ENCODE assay signal across 8 cellular contexts in the genomic region with DNA sequence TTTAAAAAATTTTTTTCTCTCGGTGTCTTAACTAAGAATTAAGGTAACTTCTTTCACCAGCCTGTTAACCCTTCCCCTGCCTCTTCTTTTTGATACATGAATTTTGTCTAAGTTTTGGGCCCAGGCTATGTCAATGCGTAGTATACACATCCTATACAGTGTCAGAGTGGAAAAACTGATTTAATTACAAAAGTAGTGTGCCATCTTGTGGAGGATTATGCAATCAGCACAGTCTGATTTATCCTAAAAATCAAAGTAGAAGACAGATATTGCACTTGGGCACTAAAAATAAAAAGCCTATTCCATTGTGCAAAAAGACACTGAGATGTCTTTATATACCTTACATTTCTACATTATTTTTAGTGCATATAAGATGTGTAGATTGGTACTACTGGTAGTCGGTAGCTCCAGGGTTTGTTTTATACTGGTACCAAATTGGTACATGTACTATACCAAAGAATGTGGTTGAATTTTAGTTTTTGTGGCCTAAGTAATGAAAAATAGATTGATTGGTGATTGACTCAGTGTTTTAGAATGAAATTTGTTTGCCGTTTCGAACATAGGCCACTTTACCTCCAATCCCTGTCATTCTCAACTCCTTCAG.
A peak's percentile ranks its signal among the peaks of the same experiment; 100 is the strongest.
DNase-seq lines count a peak whose midpoint lies in the region; FAIRE-seq and TF ChIP-seq lines count a peak whose summit lies in the region.

No MANE protein-coding gene starts in this region.

- H3K27me3 Mint-ChIP-seq in activated CD4-positive, alpha-beta memory T cell treated with anti-CD3 and anti-CD28 coated beads for 36 hours: no peaks in the 10 kb centered on the region

- H3K36me3 Mint-ChIP-seq in activated CD4-positive, alpha-beta memory T cell treated with anti-CD3 and anti-CD28 coated beads for 36 hours: peaks cover 4% of the 10 kb centered on the region

- no peak overlapping the region for H3K4me2 ChIP-seq in keratinocyte (ENCODE audit: control insufficient read depth, extremely low read depth, insufficient read depth, low read depth, low read length)

- peaks cover 6% of the 10 kb centered on the region for H3K4me1 Mint-ChIP-seq in activated CD4-positive, alpha-beta memory T cell treated with anti-CD3 and anti-CD28 coated beads for 36 hours (ENCODE audit: low read depth)

- CTCF ChIA-PET in BJ (lab: Yijun Ruan, JAX): interaction anchor here (0.6 to 1.7 kb wide), 4 partner anchors 27 to 381 kb away, joined by 3 to 4 read pairs (median 4); no protein-coding TSS in a partner anchor
- CTCF ChIA-PET in activated CD4-positive, alpha-beta memory T cell treated with anti-CD3 and anti-CD28 coated beads for 36 hours (lab: Charles Lee): interaction anchor here (0.6 to 1.6 kb wide), 7 partner anchors 9 to 355 kb away, joined by 3 to 7 read pairs (median 3); no protein-coding TSS in a partner anchor

- POLR2A ChIA-PET in BJ (lab: Charles Lee): no interaction called here
- POLR2A ChIA-PET in activated CD4-positive, alpha-beta memory T cell treated with anti-CD3 and anti-CD28 coated beads for 36 hours (lab: Charles Lee): interaction anchor here (1.0 kb wide), 1 partner anchor 373 kb away, joined by 3 read pairs; no protein-coding TSS in a partner anchor

- H3K9me1 ChIP-seq in keratinocyte (ENCODE audit: control insufficient read depth, extremely low read depth, insufficient read depth, low read length): no peaks in the 10 kb centered on the region

- H3K4me3 ChIP-seq in BJ (ENCODE audit: low read depth, low read length) (no peak overlapping the region), brain microvascular endothelial cell (ENCODE audit: low read depth, low read length) (no peak overlapping the region), keratinocyte (ENCODE audit: control insufficient read depth in 2 of 3, extremely low read depth in 1 of 3, insufficient read depth in 2 of 3, low read depth in 1 of 3, low read length in 3 of 3) (no peak overlapping the region), testis (no peak overlapping the region)

- H4K20me1 ChIP-seq in keratinocyte (ENCODE audit: control insufficient read depth, extremely low read depth, insufficient read depth, low read length): no peaks in the 10 kb centered on the region

- H2AFZ ChIP-seq in keratinocyte (ENCODE audit: control insufficient read depth, low read length): no peak overlapping the region

- no peaks in the 10 kb centered on the region for H3K9me3 Mint-ChIP-seq in activated CD4-positive, alpha-beta memory T cell treated with anti-CD3 and anti-CD28 coated beads for 36 hours

- H3K27me3 ChIP-seq in BJ (ENCODE audit: control insufficient read depth, insufficient read depth, low read length) (no peaks in the 10 kb centered on the region), brain microvascular endothelial cell (replicated peaks) (no peaks in the 10 kb centered on the region), keratinocyte (ENCODE audit: control insufficient read depth, extremely low read depth, insufficient read depth, low read length) (no peaks in the 10 kb centered on the region), testis (no peaks in the 10 kb centered on the region)

- peaks cover 1% of the 10 kb centered on the region for H3K36me3 ChIP-seq in BJ (ENCODE audit: control insufficient read depth, insufficient read depth, low read length)
- peaks cover 4% of the 10 kb centered on the region for H3K36me3 ChIP-seq in brain microvascular endothelial cell (replicated peaks)
- H3K36me3 ChIP-seq in keratinocyte (ENCODE audit: control insufficient read depth in 2 of 2, extremely low read depth in 1 of 2, insufficient read depth in 2 of 2, low read length in 2 of 2): peaks cover 0 to 4% of the 10 kb centered on the region in 2 experiments
- H3K36me3 ChIP-seq in testis (ENCODE audit: low read depth, missing control alignments): no peaks in the 10 kb centered on the region

- H3K9me3 ChIP-seq in keratinocyte (ENCODE audit: control insufficient read depth, low read depth, low read length) (no peaks in the 10 kb centered on the region), testis (no peaks in the 10 kb centered on the region)

- intact Hi-C loops in testis (cut with DNase I; ENCODE audit: low total_unique reads): no loop called here
- intact Hi-C loops in activated CD4-positive, alpha-beta memory T cell treated with anti-CD3 and anti-CD28 coated beads for 36 hours (cut with micrococcal nuclease): loop anchor here (2.0 to 10.0 kb wide), 3 partner anchors 97 to 530 kb away; a partner anchor contains a TSS

- DNase-seq in BJ (ENCODE audit: low read depth) (no peak), GM19239 (ENCODE audit: insufficient read length, low spot score) (no peak), NCI-H345 treated with DMSO at 0.1 percent for 48 hours (lab: John Stamatoyannopoulos, UW; ENCODE audit: unreplicated experiment) (peak; percentile 45), brain microvascular endothelial cell (peak; percentile 28), keratinocyte (ENCODE audit: low read depth, low spot score) (no peak), testis (no peak), nucleus accumbens (lab: John Stamatoyannopoulos, UW) (no peak)
- DNase-seq in activated CD4-positive, alpha-beta memory T cell treated with anti-CD3 and anti-CD28 coated beads for 36 hours: no peak

- FAIRE-seq in GM19239 (lab: Jason Lieb, UNC): peak; percentile 82
- FAIRE-seq in keratinocyte (lab: Jason Lieb, UNC): no peak

- 76 to 81% methylated on average over 5 of the region's 5 CpGs for WGBS in testis, 2 donors

- H3K9ac ChIP-seq in keratinocyte (ENCODE audit: control insufficient read depth, extremely low read depth, insufficient read depth, low read length): no peak overlapping the region

- H3K27ac ChIP-seq in brain microvascular endothelial cell (no peak overlapping the region), keratinocyte (ENCODE audit: control insufficient read depth, insufficient read depth, low read length) (no peak overlapping the region), testis (peak overlapping the region in 1 of 2 donors; percentile 73)

- H3K4me3 Mint-ChIP-seq in activated CD4-positive, alpha-beta memory T cell treated with anti-CD3 and anti-CD28 coated beads for 36 hours: no peak overlapping the region

- TF ChIP-seq CTCF in BJ (IDR thresholded peaks at IDR 0.05; ENCODE audit: insufficient read depth, low read depth, low read length): peak; percentile 52
- peak; percentile 44 for TF ChIP-seq CTCF in brain microvascular endothelial cell (IDR thresholded peaks at IDR 0.05; ENCODE audit: low read depth, low read length, missing control alignments)
- peak in 2 of 3 experiments; percentile 20 to 39 for TF ChIP-seq CTCF in keratinocyte (optimal IDR thresholded peaks at IDR 0.05 in 1 of 3, IDR thresholded peaks at IDR 0.05 in 1 of 3, conservative IDR thresholded peaks at IDR 0.05 in 1 of 3; ENCODE audit: extremely low read depth in 1 of 3, insufficient read depth in 2 of 3, low read length in 3 of 3)
- TF ChIP-seq CTCF in testis (IDR thresholded peaks at IDR 0.05): peak; percentile 10 to 57 (median 57)

- no peak overlapping the region for H3K27ac Mint-ChIP-seq in activated CD4-positive, alpha-beta memory T cell treated with anti-CD3 and anti-CD28 coated beads for 36 hours

- H3K4me1 ChIP-seq in keratinocyte (ENCODE audit: control insufficient read depth, extremely low read depth, insufficient read depth, low read length) (no peaks in the 10 kb centered on the region), testis (peaks cover 30% of the 10 kb centered on the region)

- no peaks in the 10 kb centered on the region for H3K79me2 ChIP-seq in keratinocyte (ENCODE audit: control insufficient read depth, insufficient read depth, low read length)

- no peak for TF ChIP-seq POLR2A in testis (IDR thresholded peaks at IDR 0.05)

- in situ Hi-C loops in brain microvascular endothelial cell (cut with HindIII; ENCODE audit: low pct_ligation_motif_present, low sequenced_read_pairs): no loop called here

- dilution Hi-C loops in keratinocyte (cut with MboI; ENCODE audit: extremely low pct_ligation_motif_present, low sequenced_read_pairs): no loop called here

Comparison
In these comparisons a context has a peak if more than half of its experiments do, and no peak if none do; other contexts are left out.
1. DNase-seq: peak in NCI-H345 treated with DMSO at 0.1 percent for 48 hours (single experiment) and brain microvascular endothelial cell (single experiment); none in BJ (single experiment), GM19239 (single experiment), keratinocyte (single experiment), testis (single experiment), nucleus accumbens (0 of 56) and activated CD4-positive, alpha-beta memory T cell treated with anti-CD3 and anti-CD28 coated beads for 36 hours (single experiment).
2. Peak in every context shown above with its lines, with median percentiles within 50 percentile points of each other: CTCF ChIP-seq.